ENCODE assay signal across 26 cellular contexts in the genomic region with DNA sequence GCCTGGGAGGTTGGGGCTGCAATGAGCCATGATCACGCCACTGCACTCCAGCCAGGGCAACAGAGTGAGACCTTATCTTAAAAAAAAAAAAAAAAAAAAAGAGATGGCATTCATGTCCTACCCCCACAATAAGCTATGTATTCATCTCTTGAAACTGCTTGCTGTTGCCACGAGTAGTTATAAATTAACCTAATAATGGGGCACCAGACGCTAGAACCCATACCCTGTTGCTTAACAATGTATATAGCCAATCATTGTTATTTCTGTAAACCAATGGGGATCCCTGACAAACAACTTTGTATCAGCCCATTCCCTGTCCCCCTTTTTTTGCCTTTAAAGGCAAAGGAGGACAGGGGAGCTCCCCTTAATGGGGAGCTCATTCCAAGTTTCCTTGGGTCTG.
"Had no signal": no experiment of that assay in that cellular context is flagged by ENCODE, and none has a peak within 500 bp of the region (broad histone marks: within the 10 kb centered on the region; RNA-seq: fewer than 3 reads in every experiment).

No MANE protein-coding gene starts in this region.

- H3K9me3 ChIP-seq: suprapubic skin, testis, thoracic aorta, thyroid gland, tibial artery, upper lobe of right lung, uterus, vagina had no signal

- H3K27me3 ChIP-seq: stomach, suprapubic skin, testis, thyroid gland, tibial artery, tibial nerve, transverse colon, upper lobe of left lung, upper lobe of right lung, uterus, vagina had no signal

- H3K4me3 ChIP-seq: stomach, suprapubic skin, testis, thoracic aorta, thyroid gland, tibial artery, tibial nerve, transverse colon, upper lobe of left lung, upper lobe of right lung, uterus, vagina had no signal

- H3K27ac ChIP-seq: stomach, suprapubic skin, testis, thoracic aorta, thyroid gland, tibial artery, tibial nerve, transverse colon, upper lobe of left lung, upper lobe of right lung, uterus, vagina had no signal

- ATAC-seq: stimulated activated effector memory CD8-positive, alpha-beta T cell treated with anti-CD3 and anti-CD28 coated beads, Interleukin-12 subunit alpha, Interleukin-12 subunit beta, amount 100 ng/mL, for 72 hours; stimulated activated memory B cell treated with anti-CD40 and anti-IgM and Interleukin-4, amounts not matched to agents 10 μg/mL and 1 μg/mL and 100 μg/mL, for 72 hours; stimulated activated naive B cell treated with anti-CD40 and anti-IgM and Interleukin-4, amounts not matched to agents 10 μg/mL and 1 μg/mL and 100 μg/mL, for 72 hours; stimulated activated naive CD8-positive, alpha-beta T cell treated with anti-CD3 and anti-CD28 coated beads, Interleukin-15, amount 100 ng/mL, for 72 hours; stimulated activated naive CD8-positive, alpha-beta T cell treated with anti-CD3 and anti-CD28 coated beads, Interleukin-15, Interleukin-2, amounts not matched to agents 100 U/mL and 50 U/mL, for 24 hours; upper lobe of right lung had no signal

- H3K4me1 ChIP-seq: testis, uterus had no signal

- DNase-seq: stimulated activated CD4-positive, alpha-beta T cell treated with anti-CD3 and anti-CD28 coated beads, Interleukin-2, amount 100 ng/mL, for 48 hours; stimulated activated CD4-positive, alpha-beta T cell treated with anti-CD3 and anti-CD28 coated beads, Interleukin-4, amount 100 ng/mL, for 1 hour; stimulated activated CD4-positive, alpha-beta T cell treated with anti-CD3 and anti-CD28 coated beads, Interleukin-4, amount 100 ng/mL, for 24 hours; stimulated activated CD4-positive, alpha-beta T cell treated with anti-CD3 and anti-CD28 coated beads, Interleukin-4, amount 100 ng/mL, for 4 hours; stimulated activated CD8-positive, alpha-beta memory T cell treated with anti-CD3 and anti-CD28 coated beads, Interleukin-4, amount 100 ng/mL, for 48 hours; stimulated activated naive B cell treated with anti-CD40 and anti-IgM and Interleukin-4, amounts not matched to agents 10 μg/mL and 1 μg/mL and 100 μg/mL, for 72 hours; stimulated activated naive CD4-positive, alpha-beta T cell; stimulated activated naive CD4-positive, alpha-beta T cell treated with Interleukin-2 at 50 U/mL for 16 hours; stimulated activated naive CD8-positive, alpha-beta T cell treated with anti-CD3 and anti-CD28 coated beads, Interleukin-15, amount 100 ng/mL, for 72 hours; stimulated activated naive CD8-positive, alpha-beta T cell treated with anti-CD3 and anti-CD28 coated beads, Interleukin-15, Interleukin-2, amounts not matched to agents 100 U/mL and 50 U/mL, for 24 hours; stomach; substantia nigra; testis; thyroid gland; tibial artery; transverse colon; trophoblast cell; upper lobe of left lung; upper lobe of right lung; uterus had no signal

- H3K36me3 ChIP-seq: stomach, suprapubic skin, thoracic aorta, thyroid gland, tibial artery, tibial nerve, transverse colon, upper lobe of left lung, upper lobe of right lung, uterus, vagina had no signal
